Comparison of ENCODE assay signal across 8 cellular contexts in the genomic region with DNA sequence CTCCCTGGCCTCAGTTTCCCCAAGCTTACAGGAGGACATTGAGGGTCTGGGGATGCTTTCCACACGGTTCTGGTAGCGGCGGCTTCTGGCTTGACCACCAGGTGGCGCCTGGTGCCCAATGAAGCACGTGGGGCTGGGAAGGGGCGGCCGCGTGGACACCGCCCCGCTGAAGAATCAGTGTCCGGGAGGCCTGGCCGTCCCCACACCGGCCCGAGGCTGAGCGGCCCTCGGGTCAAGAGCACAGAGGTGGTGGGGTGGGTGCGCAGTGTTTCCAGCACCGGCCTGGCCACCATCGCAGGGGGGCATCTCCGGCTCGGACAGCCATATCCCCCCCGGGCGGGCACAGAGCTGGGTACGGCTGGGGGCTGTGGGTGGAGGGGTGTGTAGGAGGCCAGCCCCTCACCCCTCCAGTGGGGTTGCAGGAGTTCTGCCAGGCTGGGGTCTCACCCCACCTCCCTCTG. TPM values are rescaled to one million over a fixed set of nuclear protein-coding genes. Genes with fewer than 3 reads are reported as not detected.
DNase-seq lines count a peak whose midpoint lies in the region; ATAC-seq and TF ChIP-seq lines count a peak whose summit lies in the region.

No MANE protein-coding gene starts in this region.

- DNase-seq in GM10248 (ENCODE audit: extremely low spot score) = peak; percentile 90
- DNase-seq in NCI-H146 treated with DMSO at 0.1 percent for 48 hours (lab: John Stamatoyannopoulos, UW; ENCODE audit: unreplicated experiment) = peak; percentile 15
- DNase-seq in activated CD4-positive, alpha-beta T cell treated with anti-CD3 and anti-CD28 coated beads, Interleukin-2, amount 50 U/mL, for 24 hours (ENCODE audit: low read depth in 1 of 2, low spot score in 1 of 2) = peak; percentile 55 to 66
- DNase-seq in dedifferentiated amniotic fluid mesenchymal stem cell (ENCODE audit: extremely low spot score) = peak; percentile 37
- peak; percentile 59 to 78 for DNase-seq in lung microvascular endothelial cell (ENCODE audit: low read depth in 2 of 2)
- peak; percentile 66 for DNase-seq in stimulated activated CD8-positive, alpha-beta memory T cell treated with anti-CD3 and anti-CD28 coated beads, Interleukin-15, amount 100 ng/mL, for 24 hours (ENCODE audit: low read depth)

- CTCF ChIA-PET in GM10248 (lab: Yijun Ruan, JAX) = interaction anchor here (0.7 to 10.5 kb wide), 32 partner anchors 11 to 545 kb away, joined by 3 to 254 read pairs (median 4); partner anchors contain the start of genes GTSE1, TRMU and TTC38

- peak; percentile 91 for TF ChIP-seq CTCF in GM10248 (IDR thresholded peaks at IDR 0.05; ENCODE audit: control extremely low read depth, extremely low read depth, low read depth, missing control alignments)

- POLR2A ChIA-PET in GM10248 (lab: Yijun Ruan, JAX) = interaction anchor here (0.6 kb wide), 1 partner anchor 190 kb away, joined by 8 read pairs; no protein-coding TSS in a partner anchor

- ATAC-seq in GM18511 (IDR thresholded peaks at IDR 0.05; ENCODE audit: unreplicated experiment) = no peak
- ATAC-seq in HG02623 (IDR thresholded peaks at IDR 0.05; ENCODE audit: unreplicated experiment) = no peak

RNA-seq across cellular contexts. Expression of gene PPARA, which starts 27.8 kb away (rescaled TPM):
- total RNA-seq in lung microvascular endothelial cell = 4.1 and 7.9 TPM in 2 replicates

Comparison
In these comparisons a context has a peak if more than half of its experiments do, and no peak if none do; other contexts are left out.
1. DNase-seq: peak in every context shown above with its lines; median percentile 90 in GM10248; 68 in lung microvascular endothelial cell; 66 in stimulated activated CD8-positive, alpha-beta memory T cell treated with anti-CD3 and anti-CD28 coated beads, Interleukin-15, amount 100 ng/mL, for 24 hours; 60 in activated CD4-positive, alpha-beta T cell treated with anti-CD3 and anti-CD28 coated beads, Interleukin-2, amount 50 U/mL, for 24 hours; 37 in dedifferentiated amniotic fluid mesenchymal stem cell; 15 in NCI-H146 treated with DMSO at 0.1 percent for 48 hours.